9 cellular contexts compared by ENCODE assay signal in the genomic region with DNA sequence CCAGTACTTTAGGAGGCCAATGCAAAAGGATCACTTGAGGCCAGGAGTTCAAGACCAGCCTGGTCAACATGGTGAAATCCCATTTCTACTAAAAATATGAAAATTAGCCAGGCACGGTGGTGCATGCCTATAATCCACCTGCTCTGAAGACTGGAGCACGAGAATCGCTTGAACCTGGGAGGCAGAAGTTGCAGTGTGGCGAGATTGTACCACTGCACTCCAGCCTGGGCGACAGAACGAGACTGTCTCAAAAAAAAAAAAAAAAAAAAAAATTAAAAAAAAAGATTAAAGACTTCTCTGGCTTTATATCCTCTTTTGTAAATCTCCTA. TPM values are rescaled to one million over a fixed set of nuclear protein-coding genes. Genes with fewer than 3 reads are reported as not detected.
DNase-seq lines count a peak whose midpoint lies in the region; ATAC-seq, FAIRE-seq and TF ChIP-seq lines count a peak whose summit lies in the region.
"Not testable (repeated sequence)": the region's sequence is repeated elsewhere in the genome, so short reads cannot be mapped to it uniquely, and the experiment has no call there.
"Had no signal": no experiment of that assay in that cellular context is flagged by ENCODE, and none has a peak within 500 bp of the region (broad histone marks: within the 10 kb centered on the region; RNA-seq: fewer than 3 reads in every experiment).

No MANE protein-coding gene starts in this region.

- H3K9me1 ChIP-seq in keratinocyte (ENCODE audit: control insufficient read depth, extremely low read depth, insufficient read depth, low read length): not testable (repeated sequence)

- peaks cover 15% of the 10 kb centered on the region for H3K36me3 Mint-ChIP-seq in chondrocyte (ENCODE audit: low read depth)
- peaks cover 19% of the 10 kb centered on the region for H3K36me3 Mint-ChIP-seq in type B pancreatic cell

- H3K9me3 ChIP-seq in OCI-LY1 (ENCODE audit: low read length); keratinocyte (ENCODE audit: control insufficient read depth, low read depth, low read length): not testable (repeated sequence)

- H3F3A ChIP-seq in OCI-LY1 (ENCODE audit: insufficient read depth, low read length): peaks cover 10% of the 10 kb centered on the region

- H4K20me1 ChIP-seq in OCI-LY1 (ENCODE audit: insufficient read depth, low read length); keratinocyte (ENCODE audit: control insufficient read depth, extremely low read depth, insufficient read depth, low read length): not testable (repeated sequence)

- peaks cover 43% of the 10 kb centered on the region for H3K36me3 ChIP-seq in OCI-LY1 (ENCODE audit: insufficient read depth, low read length)
- not testable (repeated sequence) for H3K36me3 ChIP-seq in keratinocyte (ENCODE audit: control insufficient read depth in 2 of 2, extremely low read depth in 1 of 2, insufficient read depth in 2 of 2, low read length in 2 of 2); rectal smooth muscle tissue (ENCODE audit: control insufficient read depth, insufficient read depth, low read length)

- dilution Hi-C loops in keratinocyte (cut with MboI; ENCODE audit: extremely low pct_ligation_motif_present, low sequenced_read_pairs): not testable (repeated sequence)

- not testable (repeated sequence) for TF ChIP-seq CTCF in OCI-LY1 (IDR thresholded peaks at IDR 0.05; ENCODE audit: low read length); chondrocyte (IDR thresholded peaks at IDR 0.05); keratinocyte (optimal IDR thresholded peaks at IDR 0.05 in 1 of 3, IDR thresholded peaks at IDR 0.05 in 1 of 3, conservative IDR thresholded peaks at IDR 0.05 in 1 of 3; ENCODE audit: extremely low read depth in 1 of 3, insufficient read depth in 2 of 3, low read length in 3 of 3); type B pancreatic cell (conservative IDR thresholded peaks at IDR 0.05)

- H3K4me3 ChIP-seq in OCI-LY1 (ENCODE audit: low read depth, low read length, poor library complexity, severe bottlenecking) (peak overlapping the region; percentile 56), keratinocyte (ENCODE audit: control insufficient read depth in 2 of 3, extremely low read depth in 1 of 3, insufficient read depth in 2 of 3, low read depth in 1 of 3, low read length in 3 of 3) (peak overlapping the region in 2 of 3 experiments; percentile 33 to 59), rectal smooth muscle tissue (ENCODE audit: low read length) (peak overlapping the region; percentile 60)

- peak; percentile 23 for DNase-seq in activated CD8-positive, alpha-beta memory T cell treated with anti-CD3 and anti-CD28 coated beads, Interleukin-2, amount 50 U/mL, for 4 hours
- not testable (repeated sequence) for DNase-seq in chondrocyte (ENCODE audit: low spot score); keratinocyte (ENCODE audit: low read depth, low spot score); type B pancreatic cell (ENCODE audit: extremely low spot score, unreplicated experiment)

- H3K9ac ChIP-seq in OCI-LY1 (ENCODE audit: low read length): peak overlapping the region; percentile 65
- peak overlapping the region; percentile 69 for H3K9ac ChIP-seq in keratinocyte (ENCODE audit: control insufficient read depth, extremely low read depth, insufficient read depth, low read length)
- H3K9ac ChIP-seq in rectal smooth muscle tissue (ENCODE audit: low read length): not testable (repeated sequence)

- H3K27ac Mint-ChIP-seq in chondrocyte (ENCODE audit: unreplicated experiment) (peak overlapping the region; percentile 90), type B pancreatic cell (peak overlapping the region; percentile 98)

- H3K4me3 Mint-ChIP-seq in chondrocyte (ENCODE audit: unreplicated experiment): peak overlapping the region; percentile 57
- peak overlapping the region; percentile 80 for H3K4me3 Mint-ChIP-seq in type B pancreatic cell

- H3K27me3 Mint-ChIP-seq in chondrocyte (ENCODE audit: low read depth); type B pancreatic cell: not testable (repeated sequence)

- H3K9me2 ChIP-seq in OCI-LY1 (ENCODE audit: low read depth, low read length): not testable (repeated sequence)

- H3K4me2 ChIP-seq in OCI-LY1 (ENCODE audit: low read length) (peak overlapping the region; percentile 85), keratinocyte (ENCODE audit: control insufficient read depth, extremely low read depth, insufficient read depth, low read depth, low read length) (peak overlapping the region; percentile 97)

- ATAC-seq in GM18502 (IDR thresholded peaks at IDR 0.05; ENCODE audit: poor library complexity, unreplicated experiment) (peak; percentile 30), HG02759 (IDR thresholded peaks at IDR 0.05; ENCODE audit: unreplicated experiment) (peak; percentile 12)

- H3K27ac ChIP-seq in OCI-LY1 (ENCODE audit: low read depth, low read length, poor library complexity, severe bottlenecking): peak overlapping the region; percentile 91
- H3K27ac ChIP-seq in keratinocyte (ENCODE audit: control insufficient read depth, insufficient read depth, low read length): peak overlapping the region; percentile 87
- peak overlapping the region; percentile 72 for H3K27ac ChIP-seq in rectal smooth muscle tissue (ENCODE audit: low read depth, low read length)

- H3K4me1 ChIP-seq in OCI-LY1 (ENCODE audit: insufficient read depth, low read length, severe bottlenecking) (peaks cover 60% of the 10 kb centered on the region), keratinocyte (ENCODE audit: control insufficient read depth, extremely low read depth, insufficient read depth, low read length) (peaks cover 29% of the 10 kb centered on the region)
- H3K4me1 ChIP-seq in rectal smooth muscle tissue (ENCODE audit: control insufficient read depth, insufficient read depth, low read length): not testable (repeated sequence)

- not testable (repeated sequence) for FAIRE-seq in keratinocyte (lab: Jason Lieb, UNC)

- H3K9me3 Mint-ChIP-seq in chondrocyte (ENCODE audit: low read depth); type B pancreatic cell: not testable (repeated sequence)

- not testable (repeated sequence) for H2AFZ ChIP-seq in OCI-LY1 (ENCODE audit: low read length); keratinocyte (ENCODE audit: control insufficient read depth, low read length)

- H3K27me3 ChIP-seq in OCI-LY1 (ENCODE audit: insufficient read depth, low read length); keratinocyte (ENCODE audit: control insufficient read depth, extremely low read depth, insufficient read depth, low read length); rectal smooth muscle tissue (ENCODE audit: control insufficient read depth, insufficient read depth, low read length): not testable (repeated sequence)

- peaks cover 76% of the 10 kb centered on the region for H3K79me2 ChIP-seq in OCI-LY1 (ENCODE audit: insufficient read depth, low read length)
- peaks cover 72% of the 10 kb centered on the region for H3K79me2 ChIP-seq in keratinocyte (ENCODE audit: control insufficient read depth, insufficient read depth, low read length)

- H3K4me1 Mint-ChIP-seq in chondrocyte (ENCODE audit: low read depth) (peaks cover 32% of the 10 kb centered on the region), type B pancreatic cell (ENCODE audit: unreplicated experiment) (peaks cover 14% of the 10 kb centered on the region)

RNA-seq across cellular contexts. Expression of a gene that starts 13.0 kb away (rescaled TPM):
- total RNA-seq in chondrocyte (43.9 to 46.8 TPM (median 46.0 TPM) in 3 replicates), type B pancreatic cell (ENCODE audit: low replicate concordance) (42.8 and 53.0 TPM in 2 replicates)
- 9.5 to 28.3 TPM (median 17.4 TPM) in 3 replicates for polyA plus RNA-seq in keratinocyte
- polyA plus RNA-seq in keratinocyte (2011; ENCODE audit: low read depth): 65.7 TPM
- polyA plus RNA-seq in keratinocyte (2011; cell fraction: cytosol; rRNA removed): 23.8 and 39.7 TPM in 2 replicates
- polyA plus RNA-seq in keratinocyte (2011; cell fraction: nucleus; rRNA removed): 23.2 and 29.8 TPM in 2 replicates
- 13.5 and 22.7 TPM in 2 replicates for polyA plus RNA-seq in keratinocyte (2012; ENCODE audit: low replicate concordance)
- 9.9 to 45.1 TPM (median 17.8 TPM) in 3 replicates for polyA minus RNA-seq in keratinocyte
- polyA minus RNA-seq in keratinocyte (2011; cell fraction: cytosol; rRNA and poly(A)+ RNA removed): 24.9 TPM
- polyA minus RNA-seq in keratinocyte (2011; cell fraction: nucleus; rRNA and poly(A)+ RNA removed): 18.4 and 28.2 TPM in 2 replicates

RNA-seq across cellular contexts. Expression of a gene that starts 53.6 kb away (rescaled TPM):
- total RNA-seq in chondrocyte (not detected in 3 replicates), type B pancreatic cell (ENCODE audit: low replicate concordance) (0.43 and 0.62 TPM in 2 replicates)
- 0.03 TPM in 1 of 3 replicates, not detected in the others for polyA plus RNA-seq in keratinocyte
- polyA plus RNA-seq in keratinocyte (2011; ENCODE audit: low read depth): not detected
- not detected in 2 replicates for polyA plus RNA-seq in keratinocyte (2011; cell fraction: cytosol; rRNA removed)
- polyA plus RNA-seq in keratinocyte (2011; cell fraction: nucleus; rRNA removed): 0.01 TPM in 1 of 2 replicates, not detected in the other
- 0.03 and 0.11 TPM in 2 replicates for polyA plus RNA-seq in keratinocyte (2012; ENCODE audit: low replicate concordance)
- not detected in 3 replicates for polyA minus RNA-seq in keratinocyte
- not detected for polyA minus RNA-seq in keratinocyte (2011; cell fraction: cytosol; rRNA and poly(A)+ RNA removed)
- polyA minus RNA-seq in keratinocyte (2011; cell fraction: nucleus; rRNA and poly(A)+ RNA removed): not detected in 2 replicates
- total RNA-seq: neural crest cell had no signal
